10 cellular contexts compared by ENCODE assay signal in genomic region chr4:72305080-72305479, GRCh38.
"Had no signal": no experiment of that assay in that cellular context is flagged by ENCODE, and none has a peak within 500 bp of the region (broad histone marks: within the 10 kb centered on the region; RNA-seq: fewer than 3 reads in every experiment).

No MANE protein-coding gene starts in this region.

- H3K4me3 ChIP-seq: GM23248, GM23338, HAP-1 had no signal

- H3K36me3 ChIP-seq: HAP-1 had no signal

- H3K9ac ChIP-seq: GM23248 had no signal

- H3K4me2 ChIP-seq: GM23338 had no signal

- FAIRE-seq: H1, H54 had no signal

- H2AFZ ChIP-seq: GM23248, GM23338 had no signal

- H3K4me1 ChIP-seq: HAP-1 had no signal

- DNase-seq: GM23248, GOT3, H7, H9, HCEC 1CT, HFFc6 had no signal

- H3K9me3 ChIP-seq: HAP-1 had no signal

- H3K27ac ChIP-seq: GM23248 had no signal
